In genomic region chr3:39150803-39151631, GRCh38 we compare ENCODE assay signal across 1 cellular context.
TF ChIP-seq lines count a peak whose summit lies in the region.

No MANE protein-coding gene starts in this region.

TF ChIP-seq in A549, 52 proteins besides CTCF, POLR2A, EP300 and RAD21 (continued from another document):
- TF ChIP-seq, protein P1, sequence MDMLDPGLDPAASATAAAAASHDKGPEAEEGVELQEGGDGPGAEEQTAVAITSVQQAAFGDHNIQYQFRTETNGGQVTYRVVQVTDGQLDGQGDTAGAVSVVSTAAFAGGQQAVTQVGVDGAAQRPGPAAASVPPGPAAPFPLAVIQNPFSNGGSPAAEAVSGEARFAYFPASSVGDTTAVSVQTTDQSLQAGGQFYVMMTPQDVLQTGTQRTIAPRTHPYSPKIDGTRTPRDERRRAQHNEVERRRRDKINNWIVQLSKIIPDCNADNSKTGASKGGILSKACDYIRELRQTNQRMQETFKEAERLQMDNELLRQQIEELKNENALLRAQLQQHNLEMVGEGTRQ (IDR thresholded peaks at IDR 0.05): no peak
- no peak for TF ChIP-seq PHF8 (IDR thresholded peaks at IDR 0.05; ENCODE audit: borderline replicate concordance, low read depth)
- peak; percentile 36 to 48; a peak in 2 of 5 replicates for TF ChIP-seq JUN (IDR thresholded peaks at IDR 0.05)
- no peak for TF ChIP-seq MYC (IDR thresholded peaks at IDR 0.05; ENCODE audit: borderline replicate concordance, low read length)
- TF ChIP-seq, protein P2, sequence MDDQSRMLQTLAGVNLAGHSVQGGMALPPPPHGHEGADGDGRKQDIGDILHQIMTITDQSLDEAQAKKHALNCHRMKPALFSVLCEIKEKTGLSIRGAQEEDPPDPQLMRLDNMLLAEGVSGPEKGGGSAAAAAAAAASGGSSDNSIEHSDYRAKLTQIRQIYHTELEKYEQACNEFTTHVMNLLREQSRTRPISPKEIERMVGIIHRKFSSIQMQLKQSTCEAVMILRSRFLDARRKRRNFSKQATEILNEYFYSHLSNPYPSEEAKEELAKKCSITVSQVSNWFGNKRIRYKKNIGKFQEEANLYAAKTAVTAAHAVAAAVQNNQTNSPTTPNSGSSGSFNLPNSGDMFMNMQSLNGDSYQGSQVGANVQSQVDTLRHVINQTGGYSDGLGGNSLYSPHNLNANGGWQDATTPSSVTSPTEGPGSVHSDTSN (IDR thresholded peaks at IDR 0.05): 0 out of 2 replicates have a peak, but pooled peaks have one; percentile 39
- TF ChIP-seq HDAC2 (IDR thresholded peaks at IDR 0.05): no peak
- TF ChIP-seq ELK1 (IDR thresholded peaks at IDR 0.05; ENCODE audit: low read depth, low read length): no peak
- TF ChIP-seq FOSL2 (IDR thresholded peaks at IDR 0.05): peak; percentile 74
- TF ChIP-seq FOSL2 (CRISPR knock-in tag; IDR thresholded peaks at IDR 0.05): peak; percentile 95
- peak; percentile 61 for TF ChIP-seq GATA3 (IDR thresholded peaks at IDR 0.05; ENCODE audit: borderline replicate concordance)
- TF ChIP-seq HMGXB4 (CRISPR knock-in tag; IDR thresholded peaks at IDR 0.05; ENCODE audit: borderline replicate concordance): no peak
- TF ChIP-seq, protein P3, sequence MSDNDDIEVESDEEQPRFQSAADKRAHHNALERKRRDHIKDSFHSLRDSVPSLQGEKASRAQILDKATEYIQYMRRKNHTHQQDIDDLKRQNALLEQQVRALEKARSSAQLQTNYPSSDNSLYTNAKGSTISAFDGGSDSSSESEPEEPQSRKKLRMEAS (IDR thresholded peaks at IDR 0.05): peak; percentile 62
- no peak for TF ChIP-seq ZSCAN20 (CRISPR knock-in tag; IDR thresholded peaks at IDR 0.05)
- TF ChIP-seq POLR2AphosphoS2 (conservative IDR thresholded peaks at IDR 0.05; ENCODE audit: low read length): 0 out of 2 replicates have a peak, but pooled peaks have one; percentile 22
TF ChIP-seq in A549: peak in this region for 9.
